ENCODE assay signal across 8 cellular contexts in genomic region chr11:57530596-57531507, GRCh38. TPM values are rescaled to one million over a fixed set of nuclear protein-coding genes. Genes with fewer than 3 reads are reported as not detected.
DNase-seq lines count a peak whose midpoint lies in the region; ATAC-seq and TF ChIP-seq lines count a peak whose summit lies in the region.

Gene TIMM10 (minus strand): TSS chr11:57530754. CDS start chr11:57530189, 565 bp downstream.

- H3K9ac ChIP-seq in iPS-18a (ENCODE audit: low read length) (peak within 1 kb of the TSS; percentile 92), skeletal muscle satellite cell (ENCODE audit: low read depth, low read length) (peak within 1 kb of the TSS; percentile 93)

- H3K4me3 ChIP-seq in ACC112 (ENCODE audit: low read depth, low read length), result peak within 1 kb of the TSS; percentile 85
- H3K4me3 ChIP-seq in breast epithelium, result peak within 1 kb of the TSS; percentile 60 to 79 (median 76)
- peak within 1 kb of the TSS; percentile 97 for H3K4me3 ChIP-seq in iPS-18a (ENCODE audit: low read length)
- peak within 1 kb of the TSS; percentile 90 for H3K4me3 ChIP-seq in skeletal muscle satellite cell (ENCODE audit: low read length)

- TF ChIP-seq CTCF in VCaP (conservative IDR thresholded peaks at IDR 0.05), result no peak; the same call in 1 of the 2 replicates
- no peak for TF ChIP-seq CTCF in breast epithelium (IDR thresholded peaks at IDR 0.05)

- no peak for TF ChIP-seq POLR2A in breast epithelium (IDR thresholded peaks at IDR 0.05)

- H3K27ac ChIP-seq in ACC112 (ENCODE audit: low read depth, low read length), result peak within 1 kb of the TSS; percentile 7; the same call in 1 of the 2 replicates
- peak within 1 kb of the TSS; percentile 78 for H3K27ac ChIP-seq in VCaP
- peak within 1 kb of the TSS; percentile 83 for H3K27ac ChIP-seq in breast epithelium
- H3K27ac ChIP-seq in iPS-18a (ENCODE audit: low read length), result peak within 1 kb of the TSS; percentile 72

- H3K27me3 ChIP-seq in ACC112 (ENCODE audit: insufficient read depth, low read length), result no peaks in the 10 kb centered on the region
- H3K27me3 ChIP-seq in breast epithelium, result no peaks in the 10 kb centered on the region
- no peaks in the 10 kb centered on the region for H3K27me3 ChIP-seq in iPS-18a (ENCODE audit: control insufficient read depth, insufficient read depth, low read length)
- peaks cover 9% of the 10 kb centered on the region for H3K27me3 ChIP-seq in skeletal muscle satellite cell (ENCODE audit: control insufficient read depth, insufficient read depth, low read length)

- peaks cover 16% of the 10 kb centered on the region for H3K79me2 ChIP-seq in ACC112 (ENCODE audit: control insufficient read depth, insufficient read depth, low read length, unreplicated experiment)

- DNase-seq in NCI-H2196 treated with DMSO at 0.1 percent for 48 hours (lab: John Stamatoyannopoulos, UW; ENCODE audit: unreplicated experiment), result peak; percentile 98
- peak; percentile 96 to 97 for DNase-seq in breast epithelium (ENCODE audit: low spot score in 2 of 2)

- H3K36me3 ChIP-seq in ACC112 (ENCODE audit: insufficient read depth, low read length) (no peaks in the 10 kb centered on the region), breast epithelium (no peaks in the 10 kb centered on the region), iPS-18a (ENCODE audit: control insufficient read depth, low read depth, low read length) (peaks cover 6% of the 10 kb centered on the region), skeletal muscle satellite cell (ENCODE audit: insufficient read depth, low read length) (peaks cover 8% of the 10 kb centered on the region)

- ATAC-seq in GM18870 (IDR thresholded peaks at IDR 0.05; ENCODE audit: unreplicated experiment) (peak; percentile 99), HG03135 (IDR thresholded peaks at IDR 0.05; ENCODE audit: unreplicated experiment) (peak; percentile 97)

- peak within 1 kb of the TSS; percentile 83 for H2AFZ ChIP-seq in ACC112 (ENCODE audit: low read length, unreplicated experiment)

- intact Hi-C loops in breast epithelium (cut with DNase I; ENCODE audit: low total_unique reads), result no loop called here

- H3K9me3 ChIP-seq in breast epithelium (no peaks in the 10 kb centered on the region), iPS-18a (ENCODE audit: control insufficient read depth, low read depth, low read length) (no peaks in the 10 kb centered on the region), skeletal muscle satellite cell (replicated peaks; ENCODE audit: low read length) (no peaks in the 10 kb centered on the region)

- peak within 1 kb of the TSS; percentile 89 for H3K4me2 ChIP-seq in skeletal muscle satellite cell (ENCODE audit: low read length)

- H3K4me1 ChIP-seq in ACC112 (ENCODE audit: control insufficient read depth, insufficient read depth, low read length, unreplicated experiment) (peaks cover 12% of the 10 kb centered on the region), breast epithelium (peaks cover 0 to 5% of the 10 kb centered on the region in 2 donors), iPS-18a (ENCODE audit: control insufficient read depth, low read depth, low read length) (peaks cover 9% of the 10 kb centered on the region), skeletal muscle satellite cell (ENCODE audit: control insufficient read depth, insufficient read depth, low read length) (peaks cover 7% of the 10 kb centered on the region)

RNA-seq across cellular contexts. Expression of gene TIMM10, which starts in this region (rescaled TPM):
- 10 to 100 TPM; 37.2 to 56.4 (median 45.9) TPM for total RNA-seq in breast epithelium
- total RNA-seq in skeletal muscle satellite cell (2012; rRNA removed), result 44.4 and 59.6 TPM in 2 replicates

Comparison
In these comparisons a context has a peak if more than half of its experiments do, and no peak if none do; other contexts are left out.
1. Peak in every context shown above with its lines: DNase-seq, ATAC-seq, H3K4me3 ChIP-seq and H3K27ac ChIP-seq.
2. H3K27ac ChIP-seq: peak in every context shown above with its lines; median percentile 83 in breast epithelium; 78 in VCaP; 72 in iPS-18a; 7 in ACC112.